ENCODE assay signal across 8 cellular contexts in the genomic region with DNA sequence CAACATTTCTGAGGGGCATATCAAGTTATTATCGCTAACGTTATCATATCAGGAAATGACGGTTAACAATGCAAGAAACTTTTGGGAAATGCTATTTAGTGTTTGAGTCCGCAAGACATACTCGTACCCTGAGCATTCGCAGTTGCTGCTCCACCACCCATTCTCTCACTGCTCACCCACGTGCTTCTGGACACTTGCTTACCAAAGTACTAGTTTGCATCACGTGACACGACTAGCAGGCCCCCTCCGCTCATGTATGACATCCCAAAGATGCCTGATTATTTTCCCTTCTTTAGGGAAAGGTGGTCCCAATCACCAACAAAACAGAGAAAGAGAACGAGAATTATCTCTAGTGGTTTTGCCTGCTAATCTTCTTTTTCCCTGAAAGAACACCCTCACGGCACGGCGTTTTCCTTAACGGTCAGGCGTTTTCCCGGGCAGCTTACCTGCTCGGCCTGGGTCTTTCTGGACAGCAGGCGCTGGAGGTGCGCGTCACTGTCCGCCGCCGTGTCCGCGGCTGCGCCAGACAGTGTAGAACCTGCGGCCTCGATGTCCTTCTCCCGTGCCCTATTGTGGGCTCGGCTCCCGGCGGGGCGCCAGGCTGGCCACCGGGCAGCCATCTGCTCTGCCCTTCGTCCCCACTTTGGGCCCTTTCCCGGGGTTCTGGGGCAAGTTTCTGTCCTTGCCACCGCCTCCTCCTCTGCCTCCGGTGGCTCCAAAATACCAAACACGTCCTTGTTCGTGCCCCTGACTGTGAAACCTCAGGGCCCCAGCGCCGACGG.
DNase-seq lines count a peak whose midpoint lies in the region; ATAC-seq and TF ChIP-seq lines count a peak whose summit lies in the region.

SUPV3L1 (plus strand) TSS at position 492 of the 782 bp plus-strand sequence; CDS start at position 550, 58 bp downstream.

- DNase-seq in AG08396 (ENCODE audit: low spot score), result peak; percentile 92
- DNase-seq in NCI-H345 treated with DMSO at 0.1 percent for 48 hours (lab: John Stamatoyannopoulos, UW; ENCODE audit: unreplicated experiment), result peak; percentile 89
- DNase-seq in cerebellar cortex (ENCODE audit: low spot score), result peak; percentile 99
- DNase-seq in iris pigment epithelial cell (ENCODE audit: low read depth), result peak; percentile 98
- peak; percentile 72 to 79 for DNase-seq in stimulated activated CD4-positive, alpha-beta T cell treated with anti-CD3 and anti-CD28 coated beads, Interleukin-12 subunit alpha, Interleukin-12 subunit beta, amount 100 ng/mL, for 24 hours (ENCODE audit: low read depth in 2 of 2)

- in situ Hi-C loops in GM18951 (cut with MboI; ENCODE audit: low sequenced_read_pairs, unreplicated experiment), result no loop called here

- peak; percentile 77 for ATAC-seq in HG03196 (IDR thresholded peaks at IDR 0.05; ENCODE audit: unreplicated experiment)
- ATAC-seq in activated CD4-positive, CD25-positive, alpha-beta regulatory T cell treated with anti-CD3 and anti-CD28 coated beads, Interleukin-2, amount 50 U/mL, for 24 hours, result peak; percentile 83 to 87

- peak; percentile 72 for TF ChIP-seq POLR2A in GM18951 (IDR thresholded peaks at IDR 0.05; ENCODE audit: extremely low read depth, insufficient read depth, insufficient read length)

Comparison
In these comparisons a context has a peak if more than half of its experiments do, and no peak if none do; other contexts are left out.
1. Peak in every context shown above with its lines: DNase-seq and ATAC-seq.